In the genomic region with DNA sequence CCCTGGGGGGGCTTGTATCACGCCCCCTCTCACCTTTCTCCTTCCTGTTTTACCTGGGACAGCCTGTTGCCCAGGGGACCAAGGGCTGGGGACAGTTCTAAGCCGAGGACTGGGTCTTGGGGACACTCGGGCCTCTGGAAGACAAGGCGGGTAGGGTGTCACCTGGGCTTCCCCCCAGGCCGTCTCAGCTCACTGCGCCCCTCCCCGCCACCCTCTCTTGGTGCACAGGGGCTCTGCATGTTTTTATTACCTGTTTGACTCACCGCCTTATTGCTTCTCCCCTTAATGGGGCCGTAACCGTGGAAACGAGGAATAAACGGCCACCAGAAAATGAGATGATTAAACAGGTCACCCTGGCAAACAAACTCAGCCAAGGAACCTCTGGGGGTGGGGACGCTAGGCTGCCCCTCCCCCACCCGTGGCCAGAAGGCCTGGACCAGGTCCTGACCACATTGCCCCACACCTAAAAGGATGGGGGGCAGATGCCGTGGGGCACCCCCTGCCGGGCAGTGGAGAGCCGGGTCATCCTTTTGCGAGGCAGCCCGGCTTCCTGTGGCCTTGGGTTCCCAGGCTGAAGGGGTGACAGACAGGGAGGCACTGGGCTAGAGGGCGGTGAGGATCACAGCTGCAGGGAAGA, we compare ENCODE assay signal across 1 cellular context.
TF ChIP-seq lines count a peak whose summit lies in the region.

No MANE protein-coding gene starts in this region.

TF ChIP-seq in HepG2, 621 proteins besides CTCF, POLR2A, EP300 and RAD21 (continued from another document and continues in another):
- TF ChIP-seq, protein P1, sequence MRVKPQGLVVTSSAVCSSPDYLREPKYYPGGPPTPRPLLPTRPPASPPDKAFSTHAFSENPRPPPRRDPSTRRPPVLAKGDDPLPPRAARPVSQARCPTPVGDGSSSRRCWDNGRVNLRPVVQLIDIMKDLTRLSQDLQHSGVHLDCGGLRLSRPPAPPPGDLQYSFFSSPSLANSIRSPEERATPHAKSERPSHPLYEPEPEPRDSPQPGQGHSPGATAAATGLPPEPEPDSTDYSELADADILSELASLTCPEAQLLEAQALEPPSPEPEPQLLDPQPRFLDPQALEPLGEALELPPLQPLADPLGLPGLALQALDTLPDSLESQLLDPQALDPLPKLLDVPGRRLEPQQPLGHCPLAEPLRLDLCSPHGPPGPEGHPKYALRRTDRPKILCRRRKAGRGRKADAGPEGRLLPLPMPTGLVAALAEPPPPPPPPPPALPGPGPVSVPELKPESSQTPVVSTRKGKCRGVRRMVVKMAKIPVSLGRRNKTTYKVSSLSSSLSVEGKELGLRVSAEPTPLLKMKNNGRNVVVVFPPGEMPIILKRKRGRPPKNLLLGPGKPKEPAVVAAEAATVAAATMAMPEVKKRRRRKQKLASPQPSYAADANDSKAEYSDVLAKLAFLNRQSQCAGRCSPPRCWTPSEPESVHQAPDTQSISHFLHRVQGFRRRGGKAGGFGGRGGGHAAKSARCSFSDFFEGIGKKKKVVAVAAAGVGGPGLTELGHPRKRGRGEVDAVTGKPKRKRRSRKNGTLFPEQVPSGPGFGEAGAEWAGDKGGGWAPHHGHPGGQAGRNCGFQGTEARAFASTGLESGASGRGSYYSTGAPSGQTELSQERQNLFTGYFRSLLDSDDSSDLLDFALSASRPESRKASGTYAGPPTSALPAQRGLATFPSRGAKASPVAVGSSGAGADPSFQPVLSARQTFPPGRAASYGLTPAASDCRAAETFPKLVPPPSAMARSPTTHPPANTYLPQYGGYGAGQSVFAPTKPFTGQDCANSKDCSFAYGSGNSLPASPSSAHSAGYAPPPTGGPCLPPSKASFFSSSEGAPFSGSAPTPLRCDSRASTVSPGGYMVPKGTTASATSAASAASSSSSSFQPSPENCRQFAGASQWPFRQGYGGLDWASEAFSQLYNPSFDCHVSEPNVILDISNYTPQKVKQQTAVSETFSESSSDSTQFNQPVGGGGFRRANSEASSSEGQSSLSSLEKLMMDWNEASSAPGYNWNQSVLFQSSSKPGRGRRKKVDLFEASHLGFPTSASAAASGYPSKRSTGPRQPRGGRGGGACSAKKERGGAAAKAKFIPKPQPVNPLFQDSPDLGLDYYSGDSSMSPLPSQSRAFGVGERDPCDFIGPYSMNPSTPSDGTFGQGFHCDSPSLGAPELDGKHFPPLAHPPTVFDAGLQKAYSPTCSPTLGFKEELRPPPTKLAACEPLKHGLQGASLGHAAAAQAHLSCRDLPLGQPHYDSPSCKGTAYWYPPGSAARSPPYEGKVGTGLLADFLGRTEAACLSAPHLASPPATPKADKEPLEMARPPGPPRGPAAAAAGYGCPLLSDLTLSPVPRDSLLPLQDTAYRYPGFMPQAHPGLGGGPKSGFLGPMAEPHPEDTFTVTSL (CRISPR knock-in tag; IDR thresholded peaks at IDR 0.05; ENCODE audit: borderline replicate concordance): peak; percentile 53; the same call in 1 of the 2 replicates
- TF ChIP-seq MBD4 (IDR thresholded peaks at IDR 0.05; ENCODE audit: borderline replicate concordance, low read length): no peak
- no peak for TF ChIP-seq ADNP (CRISPR knock-in tag; IDR thresholded peaks at IDR 0.05)
- TF ChIP-seq ZNF552 (CRISPR knock-in tag; IDR thresholded peaks at IDR 0.05; ENCODE audit: borderline replicate concordance): no peak
- TF ChIP-seq, protein P2, sequence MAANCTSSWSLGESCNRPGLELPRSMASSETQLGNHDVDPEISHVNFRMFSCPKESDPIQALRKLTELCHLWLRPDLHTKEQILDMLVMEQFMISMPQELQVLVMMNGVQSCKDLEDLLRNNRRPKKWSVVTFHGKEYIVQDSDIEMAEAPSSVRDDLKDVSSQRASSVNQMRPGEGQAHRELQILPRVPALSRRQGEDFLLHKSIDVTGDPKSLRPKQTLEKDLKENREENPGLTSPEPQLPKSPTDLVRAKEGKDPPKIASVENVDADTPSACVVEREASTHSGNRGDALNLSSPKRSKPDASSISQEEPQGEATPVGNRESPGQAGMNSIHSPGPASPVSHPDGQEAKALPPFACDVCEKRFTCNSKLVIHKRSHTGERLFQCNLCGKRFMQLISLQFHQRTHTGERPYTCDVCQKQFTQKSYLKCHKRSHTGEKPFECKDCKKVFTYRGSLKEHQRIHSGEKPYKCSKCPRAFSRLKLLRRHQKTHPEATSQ (CRISPR knock-in tag; IDR thresholded peaks at IDR 0.05; ENCODE audit: borderline replicate concordance): no peak
- no peak for TF ChIP-seq FOSL1 (CRISPR knock-in tag; IDR thresholded peaks at IDR 0.05; ENCODE audit: borderline replicate concordance)
- no peak; the same call in 1 of the 2 replicates for TF ChIP-seq ZBTB38 (CRISPR knock-in tag; IDR thresholded peaks at IDR 0.05)
- no peak for TF ChIP-seq UBTF (CRISPR knock-in tag; IDR thresholded peaks at IDR 0.05)
- TF ChIP-seq DR1 (CRISPR knock-in tag; IDR thresholded peaks at IDR 0.05): no peak
- no peak for TF ChIP-seq TBX2 (CRISPR knock-in tag; IDR thresholded peaks at IDR 0.05; ENCODE audit: borderline replicate concordance)
- TF ChIP-seq, protein P3, sequence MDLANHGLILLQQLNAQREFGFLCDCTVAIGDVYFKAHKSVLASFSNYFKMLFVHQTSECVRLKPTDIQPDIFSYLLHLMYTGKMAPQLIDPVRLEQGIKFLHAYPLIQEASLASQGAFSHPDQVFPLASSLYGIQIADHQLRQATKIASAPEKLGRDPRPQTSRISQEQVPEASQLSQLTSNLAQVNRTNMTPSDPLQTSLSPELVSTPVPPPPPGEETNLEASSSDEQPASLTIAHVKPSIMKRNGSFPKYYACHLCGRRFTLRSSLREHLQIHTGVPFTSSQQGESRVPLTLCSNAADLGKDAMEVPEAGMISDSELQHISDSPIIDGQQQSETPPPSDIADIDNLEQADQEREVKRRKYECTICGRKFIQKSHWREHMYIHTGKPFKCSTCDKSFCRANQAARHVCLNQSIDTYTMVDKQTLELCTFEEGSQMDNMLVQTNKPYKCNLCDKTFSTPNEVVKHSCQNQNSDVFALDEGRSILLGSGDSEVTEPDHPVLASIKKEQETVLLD (CRISPR knock-in tag; IDR thresholded peaks at IDR 0.05; ENCODE audit: low read depth): no peak
- TF ChIP-seq STAT5B (CRISPR knock-in tag; IDR thresholded peaks at IDR 0.05): no peak
- no peak for TF ChIP-seq HOXD1 (CRISPR knock-in tag; IDR thresholded peaks at IDR 0.05)
- no peak for TF ChIP-seq ZNF878 (CRISPR knock-in tag; IDR thresholded peaks at IDR 0.05)
- TF ChIP-seq HOXA3 (CRISPR knock-in tag; IDR thresholded peaks at IDR 0.05): peak; percentile 49; the same call in 1 of the 2 replicates
- TF ChIP-seq, protein P4, sequence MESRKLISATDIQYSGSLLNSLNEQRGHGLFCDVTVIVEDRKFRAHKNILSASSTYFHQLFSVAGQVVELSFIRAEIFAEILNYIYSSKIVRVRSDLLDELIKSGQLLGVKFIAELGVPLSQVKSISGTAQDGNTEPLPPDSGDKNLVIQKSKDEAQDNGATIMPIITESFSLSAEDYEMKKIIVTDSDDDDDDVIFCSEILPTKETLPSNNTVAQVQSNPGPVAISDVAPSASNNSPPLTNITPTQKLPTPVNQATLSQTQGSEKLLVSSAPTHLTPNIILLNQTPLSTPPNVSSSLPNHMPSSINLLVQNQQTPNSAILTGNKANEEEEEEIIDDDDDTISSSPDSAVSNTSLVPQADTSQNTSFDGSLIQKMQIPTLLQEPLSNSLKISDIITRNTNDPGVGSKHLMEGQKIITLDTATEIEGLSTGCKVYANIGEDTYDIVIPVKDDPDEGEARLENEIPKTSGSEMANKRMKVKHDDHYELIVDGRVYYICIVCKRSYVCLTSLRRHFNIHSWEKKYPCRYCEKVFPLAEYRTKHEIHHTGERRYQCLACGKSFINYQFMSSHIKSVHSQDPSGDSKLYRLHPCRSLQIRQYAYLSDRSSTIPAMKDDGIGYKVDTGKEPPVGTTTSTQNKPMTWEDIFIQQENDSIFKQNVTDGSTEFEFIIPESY (CRISPR knock-in tag; IDR thresholded peaks at IDR 0.05): 0 out of 2 replicates have a peak, but pooled peaks have one; percentile 10
- peak; percentile 55 for TF ChIP-seq KDM2A (CRISPR knock-in tag; IDR thresholded peaks at IDR 0.05; ENCODE audit: borderline replicate concordance, low read depth)
- no peak for TF ChIP-seq NFKB2 (CRISPR knock-in tag; IDR thresholded peaks at IDR 0.05; ENCODE audit: borderline replicate concordance)
- TF ChIP-seq ATF6 (CRISPR knock-in tag; conservative IDR thresholded peaks at IDR 0.05): no peak
- TF ChIP-seq ZNF660 (CRISPR knock-in tag; IDR thresholded peaks at IDR 0.05; ENCODE audit: borderline replicate concordance, low read depth): no peak
- no peak for TF ChIP-seq CBX5 (CRISPR knock-in tag; IDR thresholded peaks at IDR 0.05; ENCODE audit: borderline replicate concordance)
- peak; percentile 85; the same call in 1 of the 2 replicates for TF ChIP-seq KDM1A (CRISPR knock-in tag; IDR thresholded peaks at IDR 0.05)
- TF ChIP-seq SMARCC2 (IDR thresholded peaks at IDR 0.05): no peak
- no peak for TF ChIP-seq SIX4 (CRISPR knock-in tag; IDR thresholded peaks at IDR 0.05)
- no peak; the same call in 1 of the 2 replicates for TF ChIP-seq ZNF619 (CRISPR knock-in tag; IDR thresholded peaks at IDR 0.05)
- no peak for TF ChIP-seq ZMAT5 (CRISPR knock-in tag; IDR thresholded peaks at IDR 0.05; ENCODE audit: borderline replicate concordance, low read depth)
- TF ChIP-seq NR1H2 (CRISPR knock-in tag; IDR thresholded peaks at IDR 0.05; ENCODE audit: borderline replicate concordance, low read depth): no peak
